Comparison of ENCODE assay signal across 8 cellular contexts in the genomic region with DNA sequence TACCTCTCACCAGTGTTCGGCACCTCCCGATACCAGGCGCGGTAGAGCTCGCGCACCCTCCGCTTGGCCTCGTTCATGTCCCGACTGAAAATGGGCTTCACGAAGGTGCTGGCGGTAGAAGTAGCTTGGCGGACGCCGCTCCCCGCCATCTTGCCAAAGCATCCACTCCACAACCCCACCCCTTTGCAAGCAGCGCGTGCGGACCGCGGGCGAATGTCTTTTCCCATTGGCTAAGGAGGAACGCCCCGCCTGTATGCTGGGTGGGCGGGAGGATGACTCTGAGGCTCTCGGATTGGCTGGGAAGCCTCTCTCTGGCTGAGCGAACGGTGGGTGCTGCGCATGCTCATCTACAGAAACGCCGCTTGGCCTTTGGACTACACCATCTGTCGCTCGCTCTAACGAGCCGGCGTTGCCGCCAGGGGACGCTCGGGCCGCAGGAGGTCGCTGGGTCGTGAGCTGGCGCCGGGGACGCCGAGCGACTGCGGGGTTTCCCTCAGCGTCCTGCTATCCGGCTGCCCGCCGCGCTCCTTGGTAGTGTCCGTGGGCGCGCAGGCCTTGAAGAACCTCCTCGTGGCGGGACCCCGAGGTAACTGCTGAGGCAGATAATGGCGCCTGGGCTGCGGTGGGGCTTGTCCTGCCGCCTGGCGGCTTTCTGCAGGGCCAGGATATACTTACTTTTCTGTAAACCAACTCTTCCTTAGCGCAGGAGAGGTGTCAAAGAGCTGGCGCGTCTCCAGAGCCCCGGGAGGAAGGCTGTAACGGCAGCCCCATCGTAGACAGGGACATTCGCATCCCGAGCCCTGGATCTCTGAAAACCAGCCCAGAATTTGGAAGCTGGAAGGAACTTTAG. TPM values are rescaled to one million over a fixed set of nuclear protein-coding genes. Genes with fewer than 3 reads are reported as not detected.
A peak's percentile ranks its signal among the peaks of the same experiment; 100 is the strongest.
DNase-seq lines count a peak whose midpoint lies in the region; ATAC-seq and TF ChIP-seq lines count a peak whose summit lies in the region.

A gene (minus strand): TSS at position 177 of the 850 bp plus-strand sequence. CDS start 28 bp downstream, at position 149.

- no peaks in the 10 kb centered on the region for H3K9me3 Mint-ChIP-seq in endothelial cell (ENCODE audit: unreplicated experiment)

- H3K4me1 Mint-ChIP-seq in endothelial cell (ENCODE audit: unreplicated experiment) = peaks cover 12% of the 10 kb centered on the region

- peak; percentile 91 for TF ChIP-seq CTCF in OCI-LY1 (IDR thresholded peaks at IDR 0.05; ENCODE audit: low read length)
- peak; percentile 64 for TF ChIP-seq CTCF in endothelial cell (IDR thresholded peaks at IDR 0.05; ENCODE audit: unreplicated experiment)

- H3K36me3 ChIP-seq in HUES64 (ENCODE audit: insufficient read depth, low read length) (peaks cover 23% of the 10 kb centered on the region), OCI-LY1 (ENCODE audit: insufficient read depth, low read length) (peaks cover 28% of the 10 kb centered on the region)

- H3K4me3 Mint-ChIP-seq in endothelial cell (ENCODE audit: unreplicated experiment) = peak within 1 kb of the TSS; percentile 97

- no peaks in the 10 kb centered on the region for H3F3A ChIP-seq in OCI-LY1 (ENCODE audit: insufficient read depth, low read length)

- H3K9ac ChIP-seq in HUES64 (ENCODE audit: low read depth, low read length) (peak within 1 kb of the TSS; percentile 97), OCI-LY1 (ENCODE audit: low read length) (peak within 1 kb of the TSS; percentile 95)

- H3K36me3 Mint-ChIP-seq in endothelial cell (ENCODE audit: low read depth, unreplicated experiment) = peaks cover 12% of the 10 kb centered on the region

- peak within 1 kb of the TSS; percentile 81 for H3K4me2 ChIP-seq in OCI-LY1 (ENCODE audit: low read length)

- WGBS in HUES64 = under 1% methylated on average over 70 of the region's 70 CpGs

- H3K4me3 ChIP-seq in HUES64 (ENCODE audit: low read length) = peak within 1 kb of the TSS; percentile 95
- H3K4me3 ChIP-seq in OCI-LY1 (ENCODE audit: low read depth, low read length, poor library complexity, severe bottlenecking) = peak within 1 kb of the TSS; percentile 90

- H3K9me2 ChIP-seq in OCI-LY1 (ENCODE audit: low read depth, low read length) = no peaks in the 10 kb centered on the region

- no peaks in the 10 kb centered on the region for H4K20me1 ChIP-seq in OCI-LY1 (ENCODE audit: insufficient read depth, low read length)

- no peaks in the 10 kb centered on the region for H3K4me1 ChIP-seq in HUES64 (ENCODE audit: insufficient read depth, low read length)
- peaks cover 22% of the 10 kb centered on the region for H3K4me1 ChIP-seq in OCI-LY1 (ENCODE audit: insufficient read depth, low read length, severe bottlenecking)

- ATAC-seq in GM21423 (IDR thresholded peaks at IDR 0.05; ENCODE audit: unreplicated experiment) = peak; percentile 94

- peak within 1 kb of the TSS; percentile 90 for H3K27ac ChIP-seq in HUES64 (ENCODE audit: low read depth, low read length)
- peak within 1 kb of the TSS; percentile 80 for H3K27ac ChIP-seq in OCI-LY1 (ENCODE audit: low read depth, low read length, poor library complexity, severe bottlenecking)

- H3K27me3 ChIP-seq in HUES64 (ENCODE audit: insufficient read depth, low read length) (no peaks in the 10 kb centered on the region), OCI-LY1 (ENCODE audit: insufficient read depth, low read length) (no peaks in the 10 kb centered on the region)

- H3K27me3 Mint-ChIP-seq in endothelial cell (ENCODE audit: unreplicated experiment) = peaks cover 2% of the 10 kb centered on the region

- H3K9me3 ChIP-seq in HUES64 (ENCODE audit: insufficient read depth, low read depth, low read length) (no peaks in the 10 kb centered on the region; the same call in 1 of the 2 replicates), OCI-LY1 (ENCODE audit: low read length) (peaks cover 5% of the 10 kb centered on the region; the same call in 1 of the 2 replicates)

- peak; percentile 97 for DNase-seq in D341Med (ENCODE audit: low spot score)
- DNase-seq in activated CD8-positive, alpha-beta memory T cell treated with anti-CD3 and anti-CD28 coated beads, Interleukin-2, amount 50 U/mL, for 48 hours = peak; percentile 96
- peak; percentile 99 for DNase-seq in endothelial cell (ENCODE audit: low spot score)
- peak; percentile 100 for DNase-seq in midbrain (lab: John Stamatoyannopoulos, UW)
- DNase-seq in stimulated activated CD8-positive, alpha-beta memory T cell treated with anti-CD3 and anti-CD28 coated beads, Interleukin-2, amount 100 ng/mL, for 48 hours (ENCODE audit: low read depth in 2 of 2) = peak; percentile 95 to 96

- peaks cover 25% of the 10 kb centered on the region for H3K79me2 ChIP-seq in OCI-LY1 (ENCODE audit: insufficient read depth, low read length)

- peak within 1 kb of the TSS; percentile 50; the same call in 1 of the 2 replicates for H2AFZ ChIP-seq in OCI-LY1 (ENCODE audit: low read length)

- peak within 1 kb of the TSS; percentile 96 for H3K27ac Mint-ChIP-seq in endothelial cell (ENCODE audit: unreplicated experiment)

RNA-seq across cellular contexts. Expression of the gene that starts here (rescaled TPM):
- 112 TPM for polyA plus RNA-seq in HUES64 (2013, experiment 1 of 2)
- 101 TPM for polyA plus RNA-seq in HUES64 (2013, experiment 2 of 2)
- 54.9 TPM for total RNA-seq in endothelial cell (ENCODE audit: unreplicated experiment)

Comparison
In these comparisons a context has a peak if more than half of its experiments do, and no peak if none do; other contexts are left out.
1. Peak in every context shown above with its lines: DNase-seq, ATAC-seq, H3K4me3 ChIP-seq and H3K27ac ChIP-seq.